In the genomic region with DNA sequence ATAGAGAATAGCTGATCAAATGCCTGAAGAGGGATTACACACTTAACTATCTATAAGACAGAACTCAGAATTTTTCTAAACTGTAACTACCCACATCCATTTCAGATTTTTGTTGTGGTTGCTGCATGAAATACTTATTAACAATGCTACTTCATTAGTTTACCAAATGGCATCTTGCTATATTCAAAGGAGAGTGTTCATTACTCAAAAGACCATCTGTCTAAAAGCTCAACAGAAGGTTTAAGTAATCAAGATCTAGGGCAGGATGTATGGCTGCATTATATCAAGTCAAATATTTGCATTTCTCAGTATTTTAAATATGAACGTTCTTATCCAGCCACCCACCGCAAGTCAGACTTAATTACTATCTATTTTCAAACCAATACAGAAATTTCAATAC, we compare ENCODE assay signal across 18 cellular contexts.
"Had no signal": no experiment of that assay in that cellular context is flagged by ENCODE, and none has a peak within 500 bp of the region (broad histone marks: within the 10 kb centered on the region; RNA-seq: fewer than 3 reads in every experiment).

No MANE protein-coding gene starts in this region.

- H3K36me3 ChIP-seq: gastroesophageal sphincter, tibial artery had no signal

- H3K27ac ChIP-seq: body of pancreas, coronary artery, gastroesophageal sphincter, psoas muscle, tibial artery had no signal

- H3K27me3 ChIP-seq: gastroesophageal sphincter, tibial artery had no signal

- H3K4me1 ChIP-seq: body of pancreas had no signal

- H3K4me3 ChIP-seq: body of pancreas, coronary artery, gastroesophageal sphincter, mucosa of descending colon, psoas muscle, tibial artery had no signal

- H3K9me3 ChIP-seq: body of pancreas, gastroesophageal sphincter, mucosa of descending colon, psoas muscle, tibial artery had no signal

- DNase-seq: activated CD4-positive, alpha-beta T cell treated with anti-CD3 and anti-CD28 coated beads, Interleukin-2, amount 10 ng/mL, durations not matched to agents 7 days and 5 days; activated CD8-positive, alpha-beta T cell treated with anti-CD3 and anti-CD28 coated beads, Interleukin-2, amount 10 ng/mL, durations not matched to agents 7 days and 5 days; activated naive CD4-positive, alpha-beta T cell treated with Interleukin-2 at 50 U/mL for 16 hours; activated naive CD8-positive, alpha-beta T cell treated with anti-CD3 and anti-CD28 coated beads, Interleukin-2, amount 10 ng/mL, durations not matched to agents 7 days and 5 days; activated T-cell treated with anti-CD3 and anti-CD28 coated beads, Interleukin-2, amount 50 U/mL, for 24 hours; body of pancreas; immature natural killer cell; left ventricle myocardium superior; mucosa of descending colon; naive B cell; psoas muscle; right cardiac atrium; stimulated activated naive CD8-positive, alpha-beta T cell treated with anti-CD3 and anti-CD28 coated beads, Interleukin-15, Interleukin-2, amounts not matched to agents 100 U/mL and 50 U/mL, for 24 hours; substantia nigra; T1000; tibial artery had no signal
